In genomic region chr2:209525834-209526281, GRCh38 we compare ENCODE assay signal across 8 cellular contexts.
DNase-seq lines count a peak whose midpoint lies in the region; ATAC-seq and TF ChIP-seq lines count a peak whose summit lies in the region.

No MANE protein-coding gene starts in this region.

- no peaks in the 10 kb centered on the region for H3K27me3 Mint-ChIP-seq in activated CD8-positive, alpha-beta T cell treated with anti-CD3 and anti-CD28 coated beads, Interleukin-2, amount 10 ng/mL, durations not matched to agents 7 days and 5 days (ENCODE audit: low read depth)
- no peaks in the 10 kb centered on the region for H3K27me3 Mint-ChIP-seq in activated CD8-positive, alpha-beta T cell treated with anti-CD3 and anti-CD28 coated beads for 36 hours

- no peaks in the 10 kb centered on the region for H3K36me3 Mint-ChIP-seq in activated CD8-positive, alpha-beta T cell treated with anti-CD3 and anti-CD28 coated beads, Interleukin-2, amount 10 ng/mL, durations not matched to agents 7 days and 5 days (ENCODE audit: low read depth)
- H3K36me3 Mint-ChIP-seq in activated CD8-positive, alpha-beta T cell treated with anti-CD3 and anti-CD28 coated beads for 36 hours (ENCODE audit: low read depth), result no peaks in the 10 kb centered on the region

- peaks cover 18% of the 10 kb centered on the region for H3K4me1 Mint-ChIP-seq in activated CD8-positive, alpha-beta T cell treated with anti-CD3 and anti-CD28 coated beads, Interleukin-2, amount 10 ng/mL, durations not matched to agents 7 days and 5 days (ENCODE audit: low read depth)
- peaks cover 20% of the 10 kb centered on the region for H3K4me1 Mint-ChIP-seq in activated CD8-positive, alpha-beta T cell treated with anti-CD3 and anti-CD28 coated beads for 36 hours (ENCODE audit: low read depth)

- H3K27ac Mint-ChIP-seq in activated CD8-positive, alpha-beta T cell treated with anti-CD3 and anti-CD28 coated beads, Interleukin-2, amount 10 ng/mL, durations not matched to agents 7 days and 5 days, result no peak overlapping the region
- no peak overlapping the region for H3K27ac Mint-ChIP-seq in activated CD8-positive, alpha-beta T cell treated with anti-CD3 and anti-CD28 coated beads for 36 hours

- TF ChIP-seq CTCF in activated CD8-positive, alpha-beta T cell treated with anti-CD3 and anti-CD28 coated beads for 36 hours (IDR thresholded peaks at IDR 0.05), result no peak
- TF ChIP-seq CTCF in tibial nerve (IDR thresholded peaks at IDR 0.05) (no peak), ovary (IDR thresholded peaks at IDR 0.05) (no peak)

- no peak for ATAC-seq in activated CD8-positive, alpha-beta T cell treated with anti-CD3 and anti-CD28 coated beads, Interleukin-2, amount 10 ng/mL, durations not matched to agents 7 days and 5 days
- no peak for ATAC-seq in activated CD8-positive, alpha-beta T cell treated with anti-CD3 and anti-CD28 coated beads for 36 hours
- ATAC-seq in HG02571 (IDR thresholded peaks at IDR 0.05; ENCODE audit: unreplicated experiment) (no peak), HG03457 (IDR thresholded peaks at IDR 0.05; ENCODE audit: unreplicated experiment) (no peak)

- no peaks in the 10 kb centered on the region for H3K36me3 ChIP-seq in tibial nerve
- no peaks in the 10 kb centered on the region for H3K36me3 ChIP-seq in ovary

- TF ChIP-seq EP300 in tibial nerve (IDR thresholded peaks at IDR 0.05), result no peak
- TF ChIP-seq EP300 in ovary (IDR thresholded peaks at IDR 0.05), result no peak

- POLR2A ChIA-PET in activated CD8-positive, alpha-beta T cell treated with anti-CD3 and anti-CD28 coated beads, Interleukin-2, amount 10 ng/mL, durations not matched to agents 7 days and 5 days (lab: Charles Lee), result no interaction called here
- POLR2A ChIA-PET in activated CD8-positive, alpha-beta T cell treated with anti-CD3 and anti-CD28 coated beads for 36 hours (lab: Charles Lee), result no interaction called here

- H3K4me1 ChIP-seq in tibial nerve (peaks cover 0 to 26% (median 4%) of the 10 kb centered on the region in 4 donors), ovary (ENCODE audit: insufficient read depth) (peaks cover 1% of the 10 kb centered on the region)

- TF ChIP-seq POLR2A in tibial nerve (IDR thresholded peaks at IDR 0.05) (no peak), ovary (IDR thresholded peaks at IDR 0.05) (no peak)

- no peaks in the 10 kb centered on the region for H3K9me3 Mint-ChIP-seq in activated CD8-positive, alpha-beta T cell treated with anti-CD3 and anti-CD28 coated beads, Interleukin-2, amount 10 ng/mL, durations not matched to agents 7 days and 5 days (ENCODE audit: insufficient read depth)
- H3K9me3 Mint-ChIP-seq in activated CD8-positive, alpha-beta T cell treated with anti-CD3 and anti-CD28 coated beads for 36 hours, result no peaks in the 10 kb centered on the region

- no peaks in the 10 kb centered on the region for H3K9me3 ChIP-seq in tibial nerve
- H3K9me3 ChIP-seq in ovary, result no peaks in the 10 kb centered on the region

- CTCF ChIA-PET in activated CD8-positive, alpha-beta T cell treated with anti-CD3 and anti-CD28 coated beads, Interleukin-2, amount 10 ng/mL, durations not matched to agents 7 days and 5 days (lab: Charles Lee), result no interaction called here
- CTCF ChIA-PET in activated CD8-positive, alpha-beta T cell treated with anti-CD3 and anti-CD28 coated beads for 36 hours (lab: Charles Lee), result interaction anchor here (1.1 kb wide), 1 partner anchor 191 kb away, joined by 3 read pairs; no protein-coding TSS in a partner anchor

- H3K4me3 Mint-ChIP-seq in activated CD8-positive, alpha-beta T cell treated with anti-CD3 and anti-CD28 coated beads, Interleukin-2, amount 10 ng/mL, durations not matched to agents 7 days and 5 days, result peak overlapping the region; percentile 23
- H3K4me3 Mint-ChIP-seq in activated CD8-positive, alpha-beta T cell treated with anti-CD3 and anti-CD28 coated beads for 36 hours, result no peak overlapping the region

- H3K4me3 ChIP-seq in tibial nerve (peak overlapping the region in 2 of 4 donors; percentile 0 to 27), ovary (no peak overlapping the region)

- no peak for DNase-seq in activated CD8-positive, alpha-beta T cell treated with anti-CD3 and anti-CD28 coated beads, Interleukin-2, amount 10 ng/mL, durations not matched to agents 7 days and 5 days
- DNase-seq in activated CD8-positive, alpha-beta T cell treated with anti-CD3 and anti-CD28 coated beads for 36 hours, result no peak
- peak; percentile 83 for DNase-seq in RPMI7951 (ENCODE audit: low read depth)
- peak; percentile 75 for DNase-seq in glomerular visceral epithelial cell (ENCODE audit: extremely low spot score)
- no peak for DNase-seq in tibial nerve (ENCODE audit: low spot score in 2 of 2)
- no peak for DNase-seq in ovary

- intact Hi-C loops in activated CD8-positive, alpha-beta T cell treated with anti-CD3 and anti-CD28 coated beads for 36 hours (cut with micrococcal nuclease), result no loop called here
- intact Hi-C loops in ovary (cut with DNase I), result no loop called here

- H3K27me3 ChIP-seq in tibial nerve (no peaks in the 10 kb centered on the region), ovary (no peaks in the 10 kb centered on the region)

- H3K27ac ChIP-seq in tibial nerve (peak overlapping the region; percentile 24 to 63 (median 49)), ovary (peak overlapping the region in 1 of 2 donors; percentile 26)

Comparison
In these comparisons a context has a peak if more than half of its experiments do, and no peak if none do; other contexts are left out.
1. DNase-seq: peak in RPMI7951 (single experiment) and glomerular visceral epithelial cell (single experiment); none in activated CD8-positive, alpha-beta T cell treated with anti-CD3 and anti-CD28 coated beads, Interleukin-2, amount 10 ng/mL, durations not matched to agents 7 days and 5 days (single experiment), activated CD8-positive, alpha-beta T cell treated with anti-CD3 and anti-CD28 coated beads for 36 hours (single experiment), tibial nerve (0 of 2) and ovary (0 of 5).